In the genomic region with DNA sequence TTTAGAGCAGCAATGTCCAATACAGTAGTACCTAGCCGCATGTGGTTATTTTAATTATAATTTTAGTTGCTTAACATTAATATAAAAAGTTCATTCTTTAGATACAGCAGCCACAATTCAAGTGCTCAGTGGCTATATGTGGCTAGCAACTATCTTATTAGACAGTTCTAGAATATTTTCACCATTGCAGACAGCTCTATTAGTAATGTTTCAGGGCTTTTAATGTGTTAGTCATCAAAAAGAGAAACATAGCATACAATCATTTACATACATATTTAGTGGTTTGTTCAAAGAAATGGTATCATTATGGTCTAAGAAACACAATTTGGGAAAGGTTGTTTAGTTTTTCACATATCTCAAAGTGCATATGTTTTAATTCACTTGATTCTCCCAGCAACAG, we compare ENCODE assay signal across 17 cellular contexts.
A peak's percentile ranks its signal among the peaks of the same experiment; 100 is the strongest.
DNase-seq lines count a peak whose midpoint lies in the region; ATAC-seq and TF ChIP-seq lines count a peak whose summit lies in the region.
"Had no signal": no experiment of that assay in that cellular context is flagged by ENCODE, and none has a peak within 500 bp of the region (broad histone marks: within the 10 kb centered on the region; RNA-seq: fewer than 3 reads in every experiment).

No MANE protein-coding gene starts in this region.

- no peaks in the 10 kb centered on the region for H3K4me1 Mint-ChIP-seq in activated T-helper 17 cell treated with anti-CD3 and anti-CD28 coated beads, Interleukin-2, amount 50 U/mL, for 72 hours
- no peaks in the 10 kb centered on the region for H3K4me1 Mint-ChIP-seq in Calu3 (ENCODE audit: low read depth, unreplicated experiment)

- H3K36me3 ChIP-seq in IMR-90 (ENCODE audit: control insufficient read depth, insufficient read depth, low read length) (peaks cover 54% of the 10 kb centered on the region), SJCRH30 (no peaks in the 10 kb centered on the region)

- H3K79me1 ChIP-seq in IMR-90 (ENCODE audit: low read depth in 1 of 2, low read length in 2 of 2) = peaks cover under 1 to 27% of the 10 kb centered on the region in 2 experiments; a peak in 2 of 4 replicates

- dilution Hi-C loops in IMR-90 (cut with HindIII; ENCODE audit: low sequenced_read_pairs, unreplicated experiment) = no loop called here

- H2BK5ac ChIP-seq in IMR-90 (ENCODE audit: low read depth, low read length, poor library complexity, severe bottlenecking) = no peak overlapping the region

- ATAC-seq in IMR-90 (ENCODE audit: low read depth) = peak; percentile 56
- no peak for ATAC-seq in GM18867 (IDR thresholded peaks at IDR 0.05; ENCODE audit: unreplicated experiment)
- ATAC-seq in activated T-helper 17 cell treated with anti-CD3 and anti-CD28 coated beads, Interleukin-2, amount 50 U/mL, for 72 hours (replicated peaks) = no peak
- ATAC-seq: HCT116, Panc1, Right ventricle myocardium inferior had no signal

- no peak overlapping the region for H3K4me2 ChIP-seq in IMR-90 (ENCODE audit: low read depth, low read length)

- TF ChIP-seq RAD21 in IMR-90 (IDR thresholded peaks at IDR 0.05; ENCODE audit: low read length) = no peak

- H2BK15ac ChIP-seq in IMR-90 (ENCODE audit: low read depth, low read length) = no peak overlapping the region

- H3K4ac ChIP-seq in IMR-90 (ENCODE audit: low read depth, low read length) = no peak overlapping the region

- POLR2A ChIA-PET in IMR-90 (lab: Charles Lee; ENCODE audit: unreplicated experiment) = no interaction called here

- H3K4me3 ChIP-seq in AG10803 (ENCODE audit: low read length) = no peak overlapping the region
- H3K4me3 ChIP-seq in IMR-90 (ENCODE audit: insufficient read depth, low read depth, low read length) = no peak overlapping the region
- H3K4me3 ChIP-seq in astrocyte of the spinal cord (ENCODE audit: low read depth, low read length) = no peak overlapping the region
- no peak overlapping the region for H3K4me3 ChIP-seq in SJCRH30
- H3K4me3 ChIP-seq: SK-N-MC had no signal

- CTCF ChIA-PET in IMR-90 (lab: Yijun Ruan, JAX) = no interaction called here
- CTCF ChIA-PET in Calu3 (lab: Charles Lee) = no interaction called here

- H3K9me1 ChIP-seq in IMR-90 (ENCODE audit: insufficient read depth, low read length) = peaks cover 5% of the 10 kb centered on the region; the same call in 1 of the 2 replicates

- no CpG with 5 or more reads among the region's 1 CpG for WGBS in IMR-90 (ENCODE audit: extremely low coverage in 2 of 2, insufficient read length in 1 of 2), 2 experiments

- H2AK5ac ChIP-seq in IMR-90 (ENCODE audit: low read depth, low read length) = no peak overlapping the region

- TF ChIP-seq POLR2A in IMR-90 (IDR thresholded peaks at IDR 0.05; ENCODE audit: low read depth, low read length) = no peak

- H3K36me3 Mint-ChIP-seq in activated T-helper 17 cell treated with anti-CD3 and anti-CD28 coated beads, Interleukin-2, amount 50 U/mL, for 72 hours (ENCODE audit: low read depth) = no peaks in the 10 kb centered on the region
- no peaks in the 10 kb centered on the region for H3K36me3 Mint-ChIP-seq in Calu3 (ENCODE audit: insufficient read depth, unreplicated experiment)

- no peak overlapping the region for H2BK20ac ChIP-seq in IMR-90 (ENCODE audit: low read depth, low read length)

- peak; percentile 32 for DNase-seq in AG10803 (ENCODE audit: low read depth)
- DNase-seq in IMR-90 = peak; percentile 38
- DNase-seq in astrocyte of the spinal cord (ENCODE audit: low read depth, low spot score) = peak; percentile 26
- DNase-seq in kidney tubule cell (ENCODE audit: low spot score) = peak; percentile 4
- DNase-seq in SJCRH30 = no peak
- no peak for DNase-seq in Calu3
- DNase-seq: C1 segment of cervical spinal cord, DMS153, KBM-7, NCI-H1436 treated with DMSO at 0.1 percent for 48 hours, NCI-H510A treated with DMSO at 0.1 percent for 48 hours had no signal

- H2AK9ac ChIP-seq in IMR-90 (replicated peaks; ENCODE audit: low read depth, low read length, poor library complexity) = no peak overlapping the region

- no peaks in the 10 kb centered on the region; the same call in 1 of the 2 replicates for H4K20me1 ChIP-seq in IMR-90 (ENCODE audit: insufficient read depth, low read length)

- H3K4me1 ChIP-seq in IMR-90 (ENCODE audit: control insufficient read depth, insufficient read depth, low read length) (peaks cover 7% of the 10 kb centered on the region), SJCRH30 (no peaks in the 10 kb centered on the region)

- no peak overlapping the region for H3K27ac Mint-ChIP-seq in activated T-helper 17 cell treated with anti-CD3 and anti-CD28 coated beads, Interleukin-2, amount 50 U/mL, for 72 hours
- no peak overlapping the region for H3K27ac Mint-ChIP-seq in Calu3 (ENCODE audit: unreplicated experiment)

- in situ Hi-C loops in IMR-90 (cut with MboI; ENCODE audit: low sequenced_read_pairs) (no loop called here), astrocyte of the spinal cord (cut with HindIII; ENCODE audit: low sequenced_read_pairs) (no loop called here)

- no peaks in the 10 kb centered on the region for H3K9me3 Mint-ChIP-seq in activated T-helper 17 cell treated with anti-CD3 and anti-CD28 coated beads, Interleukin-2, amount 50 U/mL, for 72 hours
- no peaks in the 10 kb centered on the region for H3K9me3 Mint-ChIP-seq in Calu3 (ENCODE audit: low read depth, unreplicated experiment)

- H3K9me3 ChIP-seq in IMR-90 (ENCODE audit: control insufficient read depth, insufficient read depth, low read length) (no peaks in the 10 kb centered on the region), SJCRH30 (replicated peaks) (no peaks in the 10 kb centered on the region)

- no peak overlapping the region for H3K56ac ChIP-seq in IMR-90 (ENCODE audit: extremely low read depth, insufficient read depth, low read length)

- BruUV-seq in IMR-90 (replicated peaks; lab: Mats Ljungman, UMichigan) = no TSS peak
- BruUV-seq in Calu3 (replicated peaks; lab: Mats Ljungman, UMichigan) = no TSS peak

- no peak overlapping the region for H2AFZ ChIP-seq in IMR-90 (replicated peaks; ENCODE audit: low read length, poor library complexity)

- H3K4me3 Mint-ChIP-seq in activated T-helper 17 cell treated with anti-CD3 and anti-CD28 coated beads, Interleukin-2, amount 50 U/mL, for 72 hours = no peak overlapping the region
- no peak overlapping the region for H3K4me3 Mint-ChIP-seq in Calu3 (ENCODE audit: low read depth, unreplicated experiment)

- H3K27ac ChIP-seq in IMR-90 (ENCODE audit: insufficient read depth, low read length) = no peak overlapping the region
- no peak overlapping the region for H3K27ac ChIP-seq in SJCRH30
- H3K27ac ChIP-seq: SK-N-MC had no signal

- H3K27me3 ChIP-seq in IMR-90 (ENCODE audit: control insufficient read depth, insufficient read depth, low read length) = no peaks in the 10 kb centered on the region
- H3K27me3 ChIP-seq in SJCRH30 = no peaks in the 10 kb centered on the region

- no peak overlapping the region for H2BK120ac ChIP-seq in IMR-90 (ENCODE audit: low read depth, low read length)

- no peak overlapping the region for H4K5ac ChIP-seq in IMR-90 (ENCODE audit: low read depth, low read length)

- no peak overlapping the region for H4K91ac ChIP-seq in IMR-90 (ENCODE audit: insufficient read depth, low read depth, low read length)

- H3K18ac ChIP-seq in IMR-90 (ENCODE audit: low read depth, low read length) = no peak overlapping the region

- H3K14ac ChIP-seq in IMR-90 (replicated peaks; ENCODE audit: low read depth, low read length) = no peak overlapping the region

- intact Hi-C loops in IMR-90 (cut with micrococcal nuclease) = no loop called here
- intact Hi-C loops in Calu3 (cut with micrococcal nuclease; ENCODE audit: unreplicated experiment) = no loop called here

- H4K8ac ChIP-seq in IMR-90 (ENCODE audit: low read depth in 2 of 2, low read length in 2 of 2) = no peak overlapping the region

- TF ChIP-seq CTCF in AG10803 (conservative IDR thresholded peaks at IDR 0.05; ENCODE audit: low read length) = no peak
- TF ChIP-seq CTCF in IMR-90 (conservative IDR thresholded peaks at IDR 0.05; ENCODE audit: low read depth, low read length) = no peak
- no peak for TF ChIP-seq CTCF in astrocyte of the spinal cord (IDR thresholded peaks at IDR 0.05; ENCODE audit: low read depth, low read length)
- TF ChIP-seq CTCF in Calu3 (IDR thresholded peaks at IDR 0.05; ENCODE audit: unreplicated experiment) = no peak

- H3K23ac ChIP-seq in IMR-90 (ENCODE audit: low read depth, low read length) = no peak overlapping the region

- H3K9ac ChIP-seq in IMR-90 (ENCODE audit: low read depth, low read length) = no peak overlapping the region

- H3K27me3 Mint-ChIP-seq in activated T-helper 17 cell treated with anti-CD3 and anti-CD28 coated beads, Interleukin-2, amount 50 U/mL, for 72 hours = peaks cover 14% of the 10 kb centered on the region
- H3K27me3 Mint-ChIP-seq in Calu3 (ENCODE audit: unreplicated experiment) = peaks cover 26% of the 10 kb centered on the region

TF ChIP-seq in IMR-90, 13 proteins besides CTCF, POLR2A, EP300 and RAD21 (continues in another document):
- TF ChIP-seq, protein P1, sequence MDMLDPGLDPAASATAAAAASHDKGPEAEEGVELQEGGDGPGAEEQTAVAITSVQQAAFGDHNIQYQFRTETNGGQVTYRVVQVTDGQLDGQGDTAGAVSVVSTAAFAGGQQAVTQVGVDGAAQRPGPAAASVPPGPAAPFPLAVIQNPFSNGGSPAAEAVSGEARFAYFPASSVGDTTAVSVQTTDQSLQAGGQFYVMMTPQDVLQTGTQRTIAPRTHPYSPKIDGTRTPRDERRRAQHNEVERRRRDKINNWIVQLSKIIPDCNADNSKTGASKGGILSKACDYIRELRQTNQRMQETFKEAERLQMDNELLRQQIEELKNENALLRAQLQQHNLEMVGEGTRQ (IDR thresholded peaks at IDR 0.05; ENCODE audit: low read depth, low read length) = no peak
- TF ChIP-seq MAZ (IDR thresholded peaks at IDR 0.05; ENCODE audit: borderline replicate concordance, low read depth, low read length) (no peak), BHLHE40 (IDR thresholded peaks at IDR 0.05; ENCODE audit: low read depth, low read length) (no peak), CHD1 (IDR thresholded peaks at IDR 0.05; ENCODE audit: low read depth, low read length) (no peak), RCOR1 (IDR thresholded peaks at IDR 0.05; ENCODE audit: insufficient replicate concordance, low read length) (no peak), SMC3 (IDR thresholded peaks at IDR 0.05; ENCODE audit: low read depth, low read length) (no peak), CEBPB (IDR thresholded peaks at IDR 0.05; ENCODE audit: low read depth, low read length) (no peak), NFE2L2 (IDR thresholded peaks at IDR 0.05; ENCODE audit: low read depth, low read length) (no peak)
- TF ChIP-seq, protein P2, sequence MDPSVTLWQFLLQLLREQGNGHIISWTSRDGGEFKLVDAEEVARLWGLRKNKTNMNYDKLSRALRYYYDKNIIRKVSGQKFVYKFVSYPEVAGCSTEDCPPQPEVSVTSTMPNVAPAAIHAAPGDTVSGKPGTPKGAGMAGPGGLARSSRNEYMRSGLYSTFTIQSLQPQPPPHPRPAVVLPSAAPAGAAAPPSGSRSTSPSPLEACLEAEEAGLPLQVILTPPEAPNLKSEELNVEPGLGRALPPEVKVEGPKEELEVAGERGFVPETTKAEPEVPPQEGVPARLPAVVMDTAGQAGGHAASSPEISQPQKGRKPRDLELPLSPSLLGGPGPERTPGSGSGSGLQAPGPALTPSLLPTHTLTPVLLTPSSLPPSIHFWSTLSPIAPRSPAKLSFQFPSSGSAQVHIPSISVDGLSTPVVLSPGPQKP (IDR thresholded peaks at IDR 0.05; ENCODE audit: borderline replicate concordance, low read depth, low read length) = no peak

Comparison
In these comparisons a context has a peak if more than half of its experiments do, and no peak if none do; other contexts are left out.
1. DNase-seq: peak in AG10803 (single experiment), IMR-90 (single experiment), astrocyte of the spinal cord (single experiment) and kidney tubule cell (single experiment); none in SJCRH30 (0 of 2) and Calu3 (single experiment).